ENCODE assay signal across 14 cellular contexts in the genomic region with DNA sequence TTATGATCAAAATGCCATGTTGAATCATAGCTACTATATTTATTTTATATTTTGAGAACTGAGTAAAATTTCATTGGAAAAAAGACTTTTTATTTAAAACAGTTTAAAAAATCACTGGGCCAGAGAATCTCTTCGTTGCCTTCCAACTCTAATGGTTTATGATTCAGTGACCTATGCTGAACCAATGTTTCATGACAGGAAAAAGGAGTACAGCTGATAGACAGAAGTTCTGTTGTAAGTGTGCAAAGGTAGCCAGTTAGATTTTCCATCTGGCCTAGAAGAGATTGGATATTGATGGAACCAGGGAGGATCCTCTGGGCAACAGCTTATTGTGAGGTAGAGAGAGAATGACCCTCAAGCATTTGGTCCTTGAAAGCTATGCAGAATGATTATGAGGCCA.
DNase-seq lines count a peak whose midpoint lies in the region; ATAC-seq and TF ChIP-seq lines count a peak whose summit lies in the region.
"Had no signal": no experiment of that assay in that cellular context is flagged by ENCODE, and none has a peak within 500 bp of the region (broad histone marks: within the 10 kb centered on the region; RNA-seq: fewer than 3 reads in every experiment).

No MANE protein-coding gene starts in this region.

- DNase-seq in GM23248 (peak; percentile 35), amniotic epithelial cell (ENCODE audit: low read depth) (peak; percentile 11), epithelial cell of proximal tubule (ENCODE audit: low read depth) (peak; percentile 54), iris pigment epithelial cell (ENCODE audit: low read depth) (peak; percentile 64), transverse colon (no peak)
- DNase-seq in activated naive CD4-positive, alpha-beta T cell treated with anti-CD3 and anti-CD28 coated beads, Interleukin-2, amount 50 U/mL, for 72 hours (ENCODE audit: low spot score in 2 of 2): no peak
- DNase-seq: KG1, MG63, NCI-H1092 treated with DMSO at 0.1 percent for 48 hours, NCI-H1694, NCI-H446 had no signal

- no peak for TF ChIP-seq POLR2A in transverse colon (IDR thresholded peaks at IDR 0.05)

- H3K4me3 ChIP-seq in GM23248: no peak overlapping the region
- H3K4me3 ChIP-seq in epithelial cell of proximal tubule (ENCODE audit: low read depth, low read length): no peak overlapping the region
- H3K4me3 ChIP-seq in transverse colon: no peak overlapping the region
- H3K4me3 ChIP-seq: MG63 had no signal

- no peak for ATAC-seq in activated naive CD4-positive, alpha-beta T cell treated with anti-CD3 and anti-CD28 coated beads, Interleukin-2, amount 50 U/mL, for 72 hours
- ATAC-seq in GM18873 (IDR thresholded peaks at IDR 0.05; ENCODE audit: low FRiP score, unreplicated experiment) (no peak), HG03095 (IDR thresholded peaks at IDR 0.05; ENCODE audit: unreplicated experiment) (no peak)

- no peaks in the 10 kb centered on the region for H3F3A ChIP-seq in GM23248 (ENCODE audit: insufficient read depth)

- H3K27me3 ChIP-seq in GM23248 (replicated peaks; ENCODE audit: insufficient read depth): no peaks in the 10 kb centered on the region
- H3K27me3 ChIP-seq in transverse colon: no peaks in the 10 kb centered on the region
- H3K27me3 ChIP-seq: MG63 had no signal

- H3K4me1 ChIP-seq in GM23248 (ENCODE audit: insufficient read depth) (no peaks in the 10 kb centered on the region), transverse colon (peaks cover 4 to 29% (median 8%) of the 10 kb centered on the region in 4 donors)

- H3K36me3 ChIP-seq in GM23248 (ENCODE audit: low read depth): no peaks in the 10 kb centered on the region
- H3K36me3 ChIP-seq in transverse colon: no peaks in the 10 kb centered on the region
- H3K36me3 ChIP-seq: MG63 had no signal

- H2AFZ ChIP-seq in GM23248: no peak overlapping the region

- H3K9ac ChIP-seq in GM23248: no peak overlapping the region

- H3K9me3 ChIP-seq in GM23248 (ENCODE audit: low read depth) (no peaks in the 10 kb centered on the region), transverse colon (no peaks in the 10 kb centered on the region)
- H3K9me3 ChIP-seq: MG63 had no signal

- 41 to 43% methylated on average over 1 of the region's 1 CpG for WGBS in GM23248 (ENCODE audit: low coverage in 1 of 2, low lambda C conversion rate in 2 of 2, missing lambda C conversion rate in 2 of 2), 2 experiments
- 33 to 50% methylated on average over 1 of the region's 1 CpG for WGBS in transverse colon (ENCODE audit: low coverage in 1 of 2), 2 donors

- TF ChIP-seq EP300 in transverse colon (IDR thresholded peaks at IDR 0.05; ENCODE audit: low read depth): no peak

- TF ChIP-seq CTCF in epithelial cell of proximal tubule (conservative IDR thresholded peaks at IDR 0.05; ENCODE audit: low read depth, low read length): no peak
- no peak for TF ChIP-seq CTCF in transverse colon (IDR thresholded peaks at IDR 0.05)

- H3K27ac ChIP-seq in GM23248 (no peak overlapping the region), transverse colon (no peak overlapping the region)
- H3K27ac ChIP-seq: C4-2B had no signal

- in situ Hi-C loops in GM23248 (cut with MboI) (no loop called here), transverse colon (cut with MboI; ENCODE audit: low pct_ligation_motif_present in 1 of 4, low pct_unique_long_range_greater_than_20kb in 1 of 4, low sequenced_read_pairs in 3 of 4) (no loop called here)

- no peaks in the 10 kb centered on the region for H3K9me3 Mint-ChIP-seq in activated naive CD4-positive, alpha-beta T cell treated with anti-CD3 and anti-CD28 coated beads, Interleukin-2, amount 50 U/mL, for 72 hours

- H3K27ac Mint-ChIP-seq in activated naive CD4-positive, alpha-beta T cell treated with anti-CD3 and anti-CD28 coated beads, Interleukin-2, amount 50 U/mL, for 72 hours: no peak overlapping the region

- H3K9me2 ChIP-seq in GM23248 (ENCODE audit: insufficient read depth): no peaks in the 10 kb centered on the region

- no peaks in the 10 kb centered on the region for H4K20me1 ChIP-seq in GM23248 (ENCODE audit: insufficient read depth)

- H3K36me3 Mint-ChIP-seq in activated naive CD4-positive, alpha-beta T cell treated with anti-CD3 and anti-CD28 coated beads, Interleukin-2, amount 50 U/mL, for 72 hours: no peaks in the 10 kb centered on the region

- no peak overlapping the region for H3K4me2 ChIP-seq in GM23248 (ENCODE audit: unreplicated experiment)

- intact Hi-C loops in transverse colon (cut with DNase I; ENCODE audit: low total_unique reads): no loop called here

- no peaks in the 10 kb centered on the region for H3K79me2 ChIP-seq in GM23248 (ENCODE audit: insufficient read depth)

Comparison
In these comparisons a context has a peak if more than half of its experiments do, and no peak if none do; other contexts are left out.
1. DNase-seq: peak in GM23248 (single experiment), amniotic epithelial cell (single experiment), epithelial cell of proximal tubule (single experiment) and iris pigment epithelial cell (single experiment); none in activated naive CD4-positive, alpha-beta T cell treated with anti-CD3 and anti-CD28 coated beads, Interleukin-2, amount 50 U/mL, for 72 hours (0 of 2) and transverse colon (single experiment).